Comparison of ENCODE assay signal across 7 cellular contexts in the genomic region with DNA sequence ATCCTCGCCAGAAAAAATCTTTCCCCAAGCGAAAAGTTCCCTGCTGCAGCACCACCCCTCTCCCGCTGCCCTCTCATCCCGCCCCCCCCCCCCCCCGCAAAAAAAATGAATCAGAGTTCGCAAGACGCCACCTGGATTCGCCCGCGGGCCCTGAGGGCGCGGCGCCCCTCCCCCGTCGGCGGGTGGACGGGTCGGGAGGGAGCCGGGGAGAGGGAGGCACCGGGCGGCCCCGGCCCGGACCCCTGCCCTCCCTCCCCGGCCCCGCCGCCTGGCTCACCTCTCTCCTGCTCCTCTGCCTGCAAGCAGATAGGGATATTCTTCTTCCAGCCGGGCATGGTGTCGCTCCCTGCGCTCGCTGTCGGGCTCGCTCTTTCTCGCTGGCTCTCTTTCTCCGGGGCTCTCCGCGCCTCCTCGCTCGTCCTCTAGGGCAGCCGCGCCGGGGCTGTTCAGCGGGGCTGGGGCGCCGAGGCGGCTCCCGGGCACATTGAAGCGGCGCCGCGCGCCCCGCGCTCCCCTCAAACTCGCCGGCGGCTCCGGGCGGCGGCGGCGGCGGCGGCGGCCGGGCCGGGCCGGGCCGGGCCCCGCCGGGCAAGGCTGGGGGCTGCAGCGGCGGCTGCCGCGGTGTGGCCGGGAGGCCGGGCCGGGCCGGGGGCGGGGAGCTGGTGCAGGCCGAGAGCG.
DNase-seq lines count a peak whose midpoint lies in the region; ATAC-seq and TF ChIP-seq lines count a peak whose summit lies in the region.

No MANE protein-coding gene starts in this region.

- TF ChIP-seq CTCF in GM10266 (IDR thresholded peaks at IDR 0.05; ENCODE audit: control insufficient read depth, insufficient read depth, low read depth, missing control alignments) (no peak), WI38 (IDR thresholded peaks at IDR 0.05; ENCODE audit: low read depth, low read length) (no peak), lung (IDR thresholded peaks at IDR 0.05; ENCODE audit: control extremely low read depth, extremely low read depth) (no peak)

- H3K36me3 Mint-ChIP-seq in dendritic cell treated with granulocyte-macrophage colony-stimulating factor and Interleukin-4, amounts not matched to agents 40 ng/mL and 50 ng/mL, for 4 days (ENCODE audit: low read depth): peaks cover 5% of the 10 kb centered on the region
- H3K36me3 Mint-ChIP-seq in stimulated activated naive CD8-positive, alpha-beta T cell treated with anti-CD3 and anti-CD28 coated beads, Interleukin-15, Interleukin-2, amounts not matched to agents 100 ng/mL and 50 ng/mL, for 24 hours (ENCODE audit: low read depth): no peaks in the 10 kb centered on the region

- peaks cover 1 to 2% of the 10 kb centered on the region in 2 donors for H3K4me1 ChIP-seq in lung (ENCODE audit: control insufficient read depth in 2 of 2, insufficient read depth in 2 of 2, low read length in 2 of 2)

- no peaks in the 10 kb centered on the region for H3K9me3 Mint-ChIP-seq in dendritic cell treated with granulocyte-macrophage colony-stimulating factor and Interleukin-4, amounts not matched to agents 40 ng/mL and 50 ng/mL, for 4 days
- H3K9me3 Mint-ChIP-seq in stimulated activated naive CD8-positive, alpha-beta T cell treated with anti-CD3 and anti-CD28 coated beads, Interleukin-15, Interleukin-2, amounts not matched to agents 100 ng/mL and 50 ng/mL, for 24 hours: no peaks in the 10 kb centered on the region

- no peak overlapping the region for H3K27ac ChIP-seq in lung (ENCODE audit: low read depth in 1 of 2, low read length in 1 of 2)

- H3K9me3 ChIP-seq in MG63: no peaks in the 10 kb centered on the region
- no peaks in the 10 kb centered on the region for H3K9me3 ChIP-seq in lung (ENCODE audit: control insufficient read depth in 2 of 2, insufficient read depth in 1 of 2, low read length in 1 of 2)

- H3K4me3 ChIP-seq in MG63 (peak overlapping the region; percentile 41), WI38 (ENCODE audit: low read depth, low read length) (peak overlapping the region; percentile 46), lung (peak overlapping the region; percentile 55)

- peaks cover 37% of the 10 kb centered on the region for H3K27me3 Mint-ChIP-seq in dendritic cell treated with granulocyte-macrophage colony-stimulating factor and Interleukin-4, amounts not matched to agents 40 ng/mL and 50 ng/mL, for 4 days
- peaks cover 56% of the 10 kb centered on the region for H3K27me3 Mint-ChIP-seq in stimulated activated naive CD8-positive, alpha-beta T cell treated with anti-CD3 and anti-CD28 coated beads, Interleukin-15, Interleukin-2, amounts not matched to agents 100 ng/mL and 50 ng/mL, for 24 hours

- H3K27me3 ChIP-seq in MG63 (peaks cover 45% of the 10 kb centered on the region), lung (ENCODE audit: control insufficient read depth, insufficient read depth) (no peaks in the 10 kb centered on the region)

- H3K27ac Mint-ChIP-seq in dendritic cell treated with granulocyte-macrophage colony-stimulating factor and Interleukin-4, amounts not matched to agents 40 ng/mL and 50 ng/mL, for 4 days: no peak overlapping the region
- H3K27ac Mint-ChIP-seq in stimulated activated naive CD8-positive, alpha-beta T cell treated with anti-CD3 and anti-CD28 coated beads, Interleukin-15, Interleukin-2, amounts not matched to agents 100 ng/mL and 50 ng/mL, for 24 hours: peak overlapping the region; percentile 89

- H3K4me1 Mint-ChIP-seq in dendritic cell treated with granulocyte-macrophage colony-stimulating factor and Interleukin-4, amounts not matched to agents 40 ng/mL and 50 ng/mL, for 4 days (ENCODE audit: low read depth): peaks cover 19% of the 10 kb centered on the region
- H3K4me1 Mint-ChIP-seq in stimulated activated naive CD8-positive, alpha-beta T cell treated with anti-CD3 and anti-CD28 coated beads, Interleukin-15, Interleukin-2, amounts not matched to agents 100 ng/mL and 50 ng/mL, for 24 hours (ENCODE audit: low read depth): peaks cover 31% of the 10 kb centered on the region

- intact Hi-C loops in dendritic cell treated with granulocyte-macrophage colony-stimulating factor and Interleukin-4, amounts not matched to agents 40 ng/mL and 50 ng/mL, for 4 days (cut with micrococcal nuclease): no loop called here

- 1% methylated on average over 32 to 80 of the region's 81 CpGs for WGBS in lung, 2 donors

- ATAC-seq in lung (ENCODE audit: insufficient read depth, low FRiP score): peak; percentile 37

- peak overlapping the region; percentile 75 for H3K4me3 Mint-ChIP-seq in dendritic cell treated with granulocyte-macrophage colony-stimulating factor and Interleukin-4, amounts not matched to agents 40 ng/mL and 50 ng/mL, for 4 days
- H3K4me3 Mint-ChIP-seq in stimulated activated naive CD8-positive, alpha-beta T cell treated with anti-CD3 and anti-CD28 coated beads, Interleukin-15, Interleukin-2, amounts not matched to agents 100 ng/mL and 50 ng/mL, for 24 hours: peak overlapping the region; percentile 87

- H3K36me3 ChIP-seq in MG63 (no peaks in the 10 kb centered on the region), lung (ENCODE audit: control insufficient read depth in 2 of 2, insufficient read depth in 2 of 2, low read length in 2 of 2) (no peaks in the 10 kb centered on the region)

- DNase-seq in GM10266 (ENCODE audit: extremely low spot score): peak; percentile 60
- DNase-seq in H4 (ENCODE audit: low spot score): peak; percentile 31
- peak; percentile 49 for DNase-seq in MG63
- no peak for DNase-seq in lung (ENCODE audit: low spot score)
